ENCODE assay signal across 14 cellular contexts in the genomic region with DNA sequence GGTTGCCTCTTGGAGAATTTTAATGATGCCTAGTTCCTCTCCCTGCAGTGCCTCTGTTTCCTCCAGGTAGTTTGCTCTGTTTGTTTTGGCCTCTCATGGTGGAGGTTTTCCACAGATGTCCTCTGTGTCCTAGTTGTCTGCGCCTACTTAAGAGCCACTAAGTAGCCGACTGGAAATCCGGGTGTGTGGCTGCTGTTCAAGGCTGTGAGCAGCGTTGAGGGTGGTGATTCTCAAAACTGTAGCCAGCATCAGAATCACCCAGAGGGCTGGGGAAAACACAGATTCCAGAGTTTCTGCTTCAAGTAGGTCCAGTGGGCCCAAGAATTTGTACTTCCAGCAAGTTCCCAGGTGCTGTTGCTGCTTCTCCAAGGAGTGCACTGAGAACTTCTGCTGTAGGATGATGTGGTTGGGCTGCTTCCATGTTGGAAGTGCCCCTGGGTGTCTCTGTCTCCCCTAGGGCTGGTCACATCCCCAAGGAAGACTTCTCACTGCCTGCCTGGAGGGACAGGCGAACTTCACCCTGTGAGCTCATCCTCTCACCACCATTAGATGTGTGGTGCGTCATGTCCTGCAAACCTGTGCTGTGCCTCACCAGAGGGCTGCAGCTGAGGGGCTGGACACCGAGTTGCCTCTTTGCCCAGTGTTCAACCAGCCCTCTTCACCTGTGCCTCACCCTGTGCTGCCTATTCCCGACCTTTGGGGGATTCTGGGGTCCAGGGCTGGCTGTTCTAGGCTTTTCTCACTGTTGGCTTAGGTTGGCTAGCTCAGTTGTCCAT. TPM values are rescaled to one million over a fixed set of nuclear protein-coding genes. Genes with fewer than 3 reads are reported as not detected.
DNase-seq lines count a peak whose midpoint lies in the region; ATAC-seq and TF ChIP-seq lines count a peak whose summit lies in the region.
"Had no signal": no experiment of that assay in that cellular context is flagged by ENCODE, and none has a peak within 500 bp of the region (broad histone marks: within the 10 kb centered on the region; RNA-seq: fewer than 3 reads in every experiment).

No MANE protein-coding gene starts in this region.

- no peaks in the 10 kb centered on the region for H3K27me3 ChIP-seq in left lung
- H3K27me3 ChIP-seq: heart right ventricle had no signal

- CTCF ChIA-PET in activated CD8-positive, alpha-beta T cell treated with anti-CD3 and anti-CD28 coated beads, Interleukin-2, amount 10 ng/mL, durations not matched to agents 7 days and 5 days (lab: Charles Lee): interaction anchor here (1.0 kb wide), 1 partner anchor 195 kb away, joined by 3 read pairs; no protein-coding TSS in a partner anchor

- H3K4me1 ChIP-seq in left lung: peaks cover 0 to 24% of the 10 kb centered on the region in 2 donors

- H3K4me3 Mint-ChIP-seq in activated CD8-positive, alpha-beta T cell treated with anti-CD3 and anti-CD28 coated beads, Interleukin-2, amount 10 ng/mL, durations not matched to agents 7 days and 5 days: no peak overlapping the region
- H3K4me3 Mint-ChIP-seq in stimulated activated memory B cell treated with anti-CD40 and anti-IgM and Interleukin-4, amounts not matched to agents 10 μg/mL and 1 μg/mL and 100 μg/mL, for 72 hours: no peak overlapping the region

- TF ChIP-seq CTCF in left lung (IDR thresholded peaks at IDR 0.05): no peak

- no peaks in the 10 kb centered on the region for H3K9me3 Mint-ChIP-seq in activated CD8-positive, alpha-beta T cell treated with anti-CD3 and anti-CD28 coated beads, Interleukin-2, amount 10 ng/mL, durations not matched to agents 7 days and 5 days (ENCODE audit: insufficient read depth)
- no peaks in the 10 kb centered on the region for H3K9me3 Mint-ChIP-seq in stimulated activated memory B cell treated with anti-CD40 and anti-IgM and Interleukin-4, amounts not matched to agents 10 μg/mL and 1 μg/mL and 100 μg/mL, for 72 hours

- POLR2A ChIA-PET in activated CD8-positive, alpha-beta T cell treated with anti-CD3 and anti-CD28 coated beads, Interleukin-2, amount 10 ng/mL, durations not matched to agents 7 days and 5 days (lab: Charles Lee): no interaction called here

- intact Hi-C loops in Right ventricle myocardium superior (cut with DNase I) (no loop called here), Right ventricle myocardium inferior (cut with DNase I) (no loop called here), left lung (cut with DNase I) (no loop called here)

- no peaks in the 10 kb centered on the region for H3K27me3 Mint-ChIP-seq in activated CD8-positive, alpha-beta T cell treated with anti-CD3 and anti-CD28 coated beads, Interleukin-2, amount 10 ng/mL, durations not matched to agents 7 days and 5 days (ENCODE audit: low read depth)
- no peaks in the 10 kb centered on the region for H3K27me3 Mint-ChIP-seq in stimulated activated memory B cell treated with anti-CD40 and anti-IgM and Interleukin-4, amounts not matched to agents 10 μg/mL and 1 μg/mL and 100 μg/mL, for 72 hours
- H3K27me3 Mint-ChIP-seq: progenitor cell of endocrine pancreas had no signal

- peak overlapping the region; percentile 81 for H3K27ac Mint-ChIP-seq in activated CD8-positive, alpha-beta T cell treated with anti-CD3 and anti-CD28 coated beads, Interleukin-2, amount 10 ng/mL, durations not matched to agents 7 days and 5 days
- peak overlapping the region; percentile 72 for H3K27ac Mint-ChIP-seq in stimulated activated memory B cell treated with anti-CD40 and anti-IgM and Interleukin-4, amounts not matched to agents 10 μg/mL and 1 μg/mL and 100 μg/mL, for 72 hours
- H3K27ac Mint-ChIP-seq: progenitor cell of endocrine pancreas had no signal

- H3K36me3 ChIP-seq in left lung: peaks cover 6 to 100% of the 10 kb centered on the region in 2 donors

- H3K4me1 Mint-ChIP-seq in activated CD8-positive, alpha-beta T cell treated with anti-CD3 and anti-CD28 coated beads, Interleukin-2, amount 10 ng/mL, durations not matched to agents 7 days and 5 days (ENCODE audit: low read depth): peaks cover 40% of the 10 kb centered on the region
- H3K4me1 Mint-ChIP-seq in stimulated activated memory B cell treated with anti-CD40 and anti-IgM and Interleukin-4, amounts not matched to agents 10 μg/mL and 1 μg/mL and 100 μg/mL, for 72 hours: peaks cover 10% of the 10 kb centered on the region

- no peaks in the 10 kb centered on the region for H3K9me3 ChIP-seq in left lung
- H3K9me3 ChIP-seq: heart right ventricle had no signal

- no peak overlapping the region for H3K4me3 ChIP-seq in left lung
- H3K4me3 ChIP-seq: heart right ventricle had no signal

- no peak overlapping the region for H3K27ac ChIP-seq in left lung

- ATAC-seq in Right ventricle myocardium superior (ENCODE audit: poor library complexity): peak; percentile 50
- ATAC-seq in Right ventricle myocardium inferior: no peak
- no peak for ATAC-seq in activated CD8-positive, alpha-beta T cell treated with anti-CD3 and anti-CD28 coated beads, Interleukin-2, amount 10 ng/mL, durations not matched to agents 7 days and 5 days
- ATAC-seq in left lung: peak; percentile 44
- no peak for ATAC-seq in stimulated activated memory B cell treated with anti-CD40 and anti-IgM and Interleukin-4, amounts not matched to agents 10 μg/mL and 1 μg/mL and 100 μg/mL, for 72 hours

- DNase-seq in Right ventricle myocardium superior (no peak), Right ventricle myocardium inferior (ENCODE audit: missing footprints) (no peak), left lung (no peak), amniotic stem cell (lab: John Stamatoyannopoulos, UW) (no peak)
- DNase-seq in activated CD8-positive, alpha-beta T cell treated with anti-CD3 and anti-CD28 coated beads, Interleukin-2, amount 10 ng/mL, durations not matched to agents 7 days and 5 days: no peak
- no peak for DNase-seq in effector CD4-positive, alpha-beta T cell
- no peak for DNase-seq in stimulated activated CD4-positive, alpha-beta T cell treated with anti-CD3 and anti-CD28 coated beads, Interleukin-1b, Interleukin-23, amount 100 ng/mL, for 48 hours
- DNase-seq: activated CD4-positive, CD25-positive, alpha-beta regulatory T cell; GF-D8; heart right ventricle; NCI-H1930; NCI-H526 had no signal

- H3K36me3 Mint-ChIP-seq in activated CD8-positive, alpha-beta T cell treated with anti-CD3 and anti-CD28 coated beads, Interleukin-2, amount 10 ng/mL, durations not matched to agents 7 days and 5 days (ENCODE audit: low read depth): peaks cover 74% of the 10 kb centered on the region
- peaks cover 88% of the 10 kb centered on the region for H3K36me3 Mint-ChIP-seq in stimulated activated memory B cell treated with anti-CD40 and anti-IgM and Interleukin-4, amounts not matched to agents 10 μg/mL and 1 μg/mL and 100 μg/mL, for 72 hours

RNA-seq across cellular contexts. Expression of a gene that starts 34.8 kb away (rescaled TPM):
- 14.2 TPM for total RNA-seq in Right ventricle myocardium superior
- total RNA-seq in Right ventricle myocardium inferior: 16.4 TPM
- 10 to 100 TPM; 35.8 to 37.5 TPM for total RNA-seq in activated CD8-positive, alpha-beta T cell treated with anti-CD3 and anti-CD28 coated beads, Interleukin-2, amount 10 ng/mL, durations not matched to agents 7 days and 5 days
- 10 to 100 TPM; 31.4 to 51.0 TPM for total RNA-seq in left lung

RNA-seq across cellular contexts. Expression of a gene that starts 42.1 kb away (rescaled TPM):
- 7.1 TPM for total RNA-seq in Right ventricle myocardium superior
- 9.7 TPM for total RNA-seq in Right ventricle myocardium inferior
- 100 to 1,000 TPM; 204 TPM for total RNA-seq in activated CD8-positive, alpha-beta T cell treated with anti-CD3 and anti-CD28 coated beads, Interleukin-2, amount 10 ng/mL, durations not matched to agents 7 days and 5 days
- 100 to 1,000 TPM in 1 of 2 donors, 10 to 100 TPM in 1; 43.1 to 110 TPM for total RNA-seq in left lung

Comparison
In these comparisons a context has a peak if more than half of its experiments do, and no peak if none do; other contexts are left out.
1. ATAC-seq: peak in Right ventricle myocardium superior (single experiment) and left lung (single experiment); none in Right ventricle myocardium inferior (single experiment), activated CD8-positive, alpha-beta T cell treated with anti-CD3 and anti-CD28 coated beads, Interleukin-2, amount 10 ng/mL, durations not matched to agents 7 days and 5 days (single experiment) and stimulated activated memory B cell treated with anti-CD40 and anti-IgM and Interleukin-4, amounts not matched to agents 10 μg/mL and 1 μg/mL and 100 μg/mL, for 72 hours (single experiment).